10 cellular contexts compared by ENCODE assay signal in genomic region chr10:80536361-80536835, GRCh38. TPM values are rescaled to one million over a fixed set of nuclear protein-coding genes. Genes with fewer than 3 reads are reported as not detected.
DNase-seq lines count a peak whose midpoint lies in the region; ATAC-seq, FAIRE-seq and TF ChIP-seq lines count a peak whose summit lies in the region.
"Had no signal": no experiment of that assay in that cellular context is flagged by ENCODE, and none has a peak within 500 bp of the region (broad histone marks: within the 10 kb centered on the region; RNA-seq: fewer than 3 reads in every experiment).

No MANE protein-coding gene starts in this region.

- DNase-seq in A549 (ENCODE audit: low read depth in 1 of 2, low spot score in 1 of 2) (no peak), coronary artery (ENCODE audit: low spot score) (no peak), SK-N-DZ (ENCODE audit: low spot score) (no peak), AML-193 (lab: John Stamatoyannopoulos, UW) (no peak), brain microvascular endothelial cell (no peak)
- DNase-seq: foreskin melanocyte had no signal

- H3K27me3 ChIP-seq in muscle layer of duodenum (ENCODE audit: low read depth, low read length) (no peaks in the 10 kb centered on the region), brain microvascular endothelial cell (replicated peaks) (no peaks in the 10 kb centered on the region)

- POLR2A ChIA-PET in A549 (lab: Yijun Ruan, JAX), result interaction anchor here (0.6 kb wide), 1 partner anchor 16 kb away, joined by 3 read pairs; no protein-coding TSS in a partner anchor

- H3K27ac ChIP-seq in A549, result peak overlapping the region; percentile 79 to 97
- H3K27ac ChIP-seq in coronary artery, result peak overlapping the region in 1 of 2 donors; percentile 52
- no peak overlapping the region for H3K27ac ChIP-seq in muscle layer of duodenum (ENCODE audit: low read length)
- no peak overlapping the region for H3K27ac ChIP-seq in brain microvascular endothelial cell

- in situ Hi-C loops in brain microvascular endothelial cell (cut with HindIII; ENCODE audit: low pct_ligation_motif_present, low sequenced_read_pairs), result no loop called here

- H3K4me3 ChIP-seq in A549, result peak overlapping the region; percentile 56
- peak overlapping the region; percentile 57 for H3K4me3 ChIP-seq in coronary artery
- H3K4me3 ChIP-seq in muscle layer of duodenum (ENCODE audit: low read depth in 1 of 2, low read length in 2 of 2), result peak overlapping the region; percentile 66 to 67
- H3K4me3 ChIP-seq in brain microvascular endothelial cell (ENCODE audit: low read depth, low read length), result no peak overlapping the region

- FAIRE-seq in A549 (lab: Jason Lieb, UNC), result no peak
- FAIRE-seq: G401.6 had no signal

- H3K27me3 Mint-ChIP-seq in IgD-negative memory B cell, result no peaks in the 10 kb centered on the region

- no peaks in the 10 kb centered on the region for H3K9me3 Mint-ChIP-seq in IgD-negative memory B cell

- H3K36me3 Mint-ChIP-seq in IgD-negative memory B cell, result no peaks in the 10 kb centered on the region

- no peak for TF ChIP-seq POLR2A in A549 (IDR thresholded peaks at IDR 0.05; ENCODE audit: low read length)

- CTCF ChIA-PET in A549 (lab: Yijun Ruan, JAX), result interaction anchor here (0.6 to 2.7 kb wide), 24 partner anchors 11 to 388 kb away, joined by 3 to 33 read pairs (median 4); partner anchors contain the start of gene PRXL2A

- H3K36me3 ChIP-seq in muscle layer of duodenum (ENCODE audit: control insufficient read depth in 1 of 2, insufficient read depth in 2 of 2, low read length in 2 of 2), result no peaks in the 10 kb centered on the region
- H3K36me3 ChIP-seq in brain microvascular endothelial cell (replicated peaks), result no peaks in the 10 kb centered on the region

- no peak for TF ChIP-seq CTCF in A549 (IDR thresholded peaks at IDR 0.05)
- TF ChIP-seq CTCF in coronary artery (IDR thresholded peaks at IDR 0.05), result no peak
- no peak for TF ChIP-seq CTCF in brain microvascular endothelial cell (IDR thresholded peaks at IDR 0.05; ENCODE audit: low read depth, low read length, missing control alignments)

- peak overlapping the region; percentile 85 for H3K4me2 ChIP-seq in A549

- H3K9me3 ChIP-seq in A549, result no peaks in the 10 kb centered on the region
- no peaks in the 10 kb centered on the region for H3K9me3 ChIP-seq in muscle layer of duodenum (ENCODE audit: control insufficient read depth in 1 of 2, low read length in 2 of 2)

- H3K4me1 ChIP-seq in A549, result peaks cover 21% of the 10 kb centered on the region; the same call in 2 of the 3 replicates
- H3K4me1 ChIP-seq in muscle layer of duodenum (ENCODE audit: control insufficient read depth in 1 of 2, insufficient read depth in 2 of 2, low read length in 2 of 2), result peaks cover 0 to 4% of the 10 kb centered on the region in 2 donors

- H3K4me3 Mint-ChIP-seq in IgD-negative memory B cell, result peak overlapping the region; percentile 79 to 94 (median 88)

- peaks cover 22 to 29% (median 25%) of the 10 kb centered on the region in 3 donors for H3K4me1 Mint-ChIP-seq in IgD-negative memory B cell

- no peak for TF ChIP-seq RAD21 in A549 (conservative IDR thresholded peaks at IDR 0.05 in 1 of 2, IDR thresholded peaks at IDR 0.05 in 1 of 2)

- peak; percentile 16 to 31; a peak in 5 of 6 replicates for ATAC-seq in A549
- no peak for ATAC-seq in GM18858 (IDR thresholded peaks at IDR 0.05; ENCODE audit: unreplicated experiment)

- 31% methylated on average over 15 of the region's 17 CpGs for WGBS in A549 (ENCODE audit: missing lambda C conversion rate)

- peak overlapping the region; percentile 74 to 95 (median 78) for H3K27ac Mint-ChIP-seq in IgD-negative memory B cell

- TF ChIP-seq EP300 in A549 (IDR thresholded peaks at IDR 0.05), result no peak

TF ChIP-seq in A549, 52 proteins besides CTCF, POLR2A, EP300 and RAD21:
- TF ChIP-seq BHLHE40 (IDR thresholded peaks at IDR 0.05; ENCODE audit: low read depth, low read length) (no peak), PHF8 (IDR thresholded peaks at IDR 0.05; ENCODE audit: borderline replicate concordance, low read depth) (0 out of 2 replicates have a peak, but pooled peaks have one; percentile 15), HDAC2 (IDR thresholded peaks at IDR 0.05) (no peak)
- TF ChIP-seq, protein P1, sequence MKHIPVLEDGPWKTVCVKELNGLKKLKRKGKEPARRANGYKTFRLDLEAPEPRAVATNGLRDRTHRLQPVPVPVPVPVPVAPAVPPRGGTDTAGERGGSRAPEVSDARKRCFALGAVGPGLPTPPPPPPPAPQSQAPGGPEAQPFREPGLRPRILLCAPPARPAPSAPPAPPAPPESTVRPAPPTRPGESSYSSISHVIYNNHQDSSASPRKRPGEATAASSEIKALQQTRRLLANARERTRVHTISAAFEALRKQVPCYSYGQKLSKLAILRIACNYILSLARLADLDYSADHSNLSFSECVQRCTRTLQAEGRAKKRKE (CRISPR knock-in tag; IDR thresholded peaks at IDR 0.05; ENCODE audit: low read depth), result no peak

RNA-seq across cellular contexts. Expression of gene SH2D4B, which starts 1.3 kb away (rescaled TPM):
- polyA plus RNA-seq in A549 (2011; rRNA removed) (0.01 and 0.04 TPM in 2 replicates), A549 (2017; fragmentation: RNase III; extraction: RNeasy Plus Mini Kit Qiagen cat#74134 plus additional on column Dnase treatment) (0.03 to 0.12 TPM (median 0.03 TPM) in 3 replicates), IgD-negative memory B cell (not detected)
- 0.01 TPM in 1 of 2 replicates, not detected in the other for polyA plus RNA-seq in A549 (2012; cell fraction: cytosol; rRNA removed)
- polyA plus RNA-seq in A549 (2012; cell fraction: nucleus; rRNA removed), result 0.02 and 0.04 TPM in 2 replicates
- 0.10 and 0.25 TPM in 2 replicates for polyA minus RNA-seq in A549 (2011; rRNA and poly(A)+ RNA removed)
- not detected in 2 replicates for polyA plus RNA-seq in SK-N-DZ (2014; cell fraction: cytosol; rRNA removed)
- not detected in 2 replicates for polyA plus RNA-seq in SK-N-DZ (2014; cell fraction: nucleus; rRNA removed)

Comparison
In these comparisons a context has a peak if more than half of its experiments do, and no peak if none do; other contexts are left out.
1. H3K27ac ChIP-seq: peak in A549 (2 of 2); none in muscle layer of duodenum (single experiment) and brain microvascular endothelial cell (single experiment).